ENCODE assay signal across 20 cellular contexts in genomic region chr3:166706094-166706493, GRCh38.
DNase-seq lines count a peak whose midpoint lies in the region; ATAC-seq, FAIRE-seq and TF ChIP-seq lines count a peak whose summit lies in the region.
"Had no signal": no experiment of that assay in that cellular context is flagged by ENCODE, and none has a peak within 500 bp of the region (broad histone marks: within the 10 kb centered on the region; RNA-seq: fewer than 3 reads in every experiment).

No MANE protein-coding gene starts in this region.

- no peak overlapping the region for H3K4me3 ChIP-seq in left lung
- no peak overlapping the region for H3K4me3 ChIP-seq in uterus
- H3K4me3 ChIP-seq: BLaER1 treated with 17β-estradiol and CSF1 and Interleukin-3, amounts not matched to agents 10 nM and 100 nM; HAP-1 had no signal

- no peaks in the 10 kb centered on the region for H3K27me3 ChIP-seq in left lung
- no peaks in the 10 kb centered on the region for H3K27me3 ChIP-seq in uterus
- H3K27me3 ChIP-seq: BLaER1 treated with 17β-estradiol and CSF1 and Interleukin-3, amounts not matched to agents 10 nM and 100 nM had no signal

- TF ChIP-seq POLR2A in uterus (IDR thresholded peaks at IDR 0.05) (no peak), GM12892 (IDR thresholded peaks at IDR 0.05; ENCODE audit: low read depth, low read length) (no peak)

- H3K27ac ChIP-seq in left lung, result no peak overlapping the region
- no peak overlapping the region for H3K27ac ChIP-seq in uterus
- H3K27ac ChIP-seq: 22Rv1; BLaER1 treated with 17β-estradiol and CSF1 and Interleukin-3, amounts not matched to agents 10 nM and 100 nM had no signal

- H3K4me1 ChIP-seq in left lung (no peaks in the 10 kb centered on the region), uterus (no peaks in the 10 kb centered on the region)
- H3K4me1 ChIP-seq: BLaER1 treated with 17β-estradiol and CSF1 and Interleukin-3, amounts not matched to agents 10 nM and 100 nM; HAP-1 had no signal

- H3K9me3 ChIP-seq in left lung, result no peaks in the 10 kb centered on the region
- no peaks in the 10 kb centered on the region for H3K9me3 ChIP-seq in uterus
- H3K9me3 ChIP-seq: HAP-1 had no signal

- intact Hi-C loops in left lung (cut with DNase I) (no loop called here), uterus (cut with DNase I; ENCODE audit: low total_unique reads) (no loop called here)

- peak; percentile 73 for ATAC-seq in left lung

- H3K36me3 ChIP-seq in left lung, result no peaks in the 10 kb centered on the region
- peaks cover 0 to 2% of the 10 kb centered on the region in 2 donors for H3K36me3 ChIP-seq in uterus
- H3K36me3 ChIP-seq: BLaER1 treated with 17β-estradiol and CSF1 and Interleukin-3, amounts not matched to agents 10 nM and 100 nM; HAP-1 had no signal

- DNase-seq in DMS53 (lab: John Stamatoyannopoulos, UW), result peak; percentile 10
- no peak for DNase-seq in DMS53 treated with DMSO at 0.1 percent for 48 hours (lab: John Stamatoyannopoulos, UW; ENCODE audit: unreplicated experiment)
- DNase-seq in SW480 (ENCODE audit: low spot score), result peak; percentile 14
- no peak for DNase-seq in left lung
- no peak for DNase-seq in medulla oblongata (ENCODE audit: extremely low spot score)
- no peak for DNase-seq in activated T-cell treated with anti-CD3 and anti-CD28 coated beads, Interleukin-2, amount 50 U/mL, for 1 hour
- DNase-seq in uterus, result no peak
- no peak for DNase-seq in GM12892 (ENCODE audit: insufficient read length)
- DNase-seq: CD4-positive, alpha-beta T cell; CD8-positive, alpha-beta memory T cell; DMS79; EL; GDM1; GOT3; HFFc6 had no signal

- TF ChIP-seq CTCF in left lung (IDR thresholded peaks at IDR 0.05) (no peak), uterus (IDR thresholded peaks at IDR 0.05) (no peak)

- FAIRE-seq in GM12892 (lab: Jason Lieb, UNC), result no peak
- FAIRE-seq: GM12891, H54 had no signal

Comparison
In these comparisons a context has a peak if more than half of its experiments do, and no peak if none do; other contexts are left out.
1. DNase-seq: peak in DMS53 (single experiment) and SW480 (single experiment); none in DMS53 treated with DMSO at 0.1 percent for 48 hours (single experiment), left lung (0 of 2), medulla oblongata (single experiment), activated T-cell treated with anti-CD3 and anti-CD28 coated beads, Interleukin-2, amount 50 U/mL, for 1 hour (single experiment), uterus (0 of 2) and GM12892 (single experiment).